22 cellular contexts compared by ENCODE assay signal in genomic region chr10:43252166-43252784, GRCh38. TPM values are rescaled to one million over a fixed set of nuclear protein-coding genes. Genes with fewer than 3 reads are reported as not detected.
DNase-seq lines count a peak whose midpoint lies in the region; ATAC-seq and TF ChIP-seq lines count a peak whose summit lies in the region.
"Had no signal": no experiment of that assay in that cellular context is flagged by ENCODE, and none has a peak within 500 bp of the region (broad histone marks: within the 10 kb centered on the region; RNA-seq: fewer than 3 reads in every experiment).

No MANE protein-coding gene starts in this region.

- no peak overlapping the region for H3K4me3 ChIP-seq in heart right ventricle
- no peak overlapping the region for H3K4me3 ChIP-seq in Peyer's patch
- no peak overlapping the region for H3K4me3 ChIP-seq in neural cell (ENCODE audit: low read length)
- H3K4me3 ChIP-seq in upper lobe of right lung: no peak overlapping the region
- H3K4me3 ChIP-seq: GM23248, prostate gland had no signal

- H3K79me2 ChIP-seq in neural cell (replicated peaks; ENCODE audit: insufficient read depth, low read length): no peaks in the 10 kb centered on the region

- no peak for TF ChIP-seq POLR2A in Peyer's patch (IDR thresholded peaks at IDR 0.05)

- H3K9me3 ChIP-seq in heart right ventricle (peaks cover 0 to 10% (median 0%) of the 10 kb centered on the region in 11 donors), Peyer's patch (no peaks in the 10 kb centered on the region), neural cell (ENCODE audit: low read length) (no peaks in the 10 kb centered on the region), upper lobe of right lung (no peaks in the 10 kb centered on the region)
- H3K9me3 ChIP-seq: prostate gland, SK-N-SH had no signal

- H3K4me1 ChIP-seq in heart right ventricle (peaks cover 0 to 19% (median 12%) of the 10 kb centered on the region in 9 donors), Peyer's patch (no peaks in the 10 kb centered on the region), upper lobe of right lung (peaks cover 7% of the 10 kb centered on the region)
- H3K4me1 ChIP-seq: prostate gland had no signal

- TF ChIP-seq RAD21 in neural cell (conservative IDR thresholded peaks at IDR 0.05): no peak

- H3K9ac ChIP-seq in neural cell (ENCODE audit: low read length): no peak overlapping the region
- H3K9ac ChIP-seq: GM23248, SK-N-SH had no signal

- H3K27ac ChIP-seq in heart right ventricle (no peak overlapping the region), Peyer's patch (no peak overlapping the region), neural cell (ENCODE audit: low read length) (peak overlapping the region; percentile 32), upper lobe of right lung (no peak overlapping the region)
- H3K27ac ChIP-seq: GM23248, prostate gland had no signal

- H3K27me3 ChIP-seq in heart right ventricle: peaks cover 0 to 5% (median 0%) of the 10 kb centered on the region in 7 donors
- H3K27me3 ChIP-seq in Peyer's patch: no peaks in the 10 kb centered on the region
- H3K27me3 ChIP-seq in neural cell (ENCODE audit: insufficient read depth, low read depth, low read length): no peaks in the 10 kb centered on the region
- H3K27me3 ChIP-seq in upper lobe of right lung: no peaks in the 10 kb centered on the region

- intact Hi-C loops in left cardiac atrium (cut with DNase I) (no loop called here), heart right ventricle (cut with DNase I) (no loop called here), upper lobe of right lung (cut with DNase I) (no loop called here)

- no peaks in the 10 kb centered on the region for H3F3A ChIP-seq in neural cell (ENCODE audit: insufficient read depth, low read length, poor library complexity, severe bottlenecking)

- TF ChIP-seq EP300 in neural cell (conservative IDR thresholded peaks at IDR 0.05; ENCODE audit: poor library complexity, severe bottlenecking): no peak

- no peak for ATAC-seq in left cardiac atrium
- no peak for ATAC-seq in heart right ventricle
- no peak for ATAC-seq in upper lobe of right lung
- no peak for ATAC-seq in HG03159 (IDR thresholded peaks at IDR 0.05; ENCODE audit: unreplicated experiment)
- ATAC-seq: activated CD4-positive, alpha-beta T cell treated with anti-CD3 and anti-CD28 coated beads for 36 hours had no signal

- H4K20me1 ChIP-seq in neural cell (ENCODE audit: insufficient read depth): no peaks in the 10 kb centered on the region

- H2AFZ ChIP-seq in neural cell (ENCODE audit: low read depth, low read length): no peak overlapping the region
- H2AFZ ChIP-seq: GM23248 had no signal

- no peak overlapping the region for H3K4me2 ChIP-seq in neural cell (ENCODE audit: low read length)
- H3K4me2 ChIP-seq: SK-N-SH had no signal

- H3K9me2 ChIP-seq in neural cell (ENCODE audit: insufficient read depth, low read length): no peaks in the 10 kb centered on the region
- H3K9me2 ChIP-seq: SK-N-SH had no signal

- 74 to 82% methylated on average over 9 of the region's 9 CpGs for WGBS in heart right ventricle, 2 donors

- DNase-seq in left cardiac atrium (peak; percentile 3), heart right ventricle (no peak), Peyer's patch (peak in 2 of 3 donors; percentile 27 to 43), upper lobe of right lung (peak; percentile 47), GM10266 (ENCODE audit: extremely low spot score) (no peak)
- DNase-seq: activated naive CD8-positive, alpha-beta T cell treated with anti-CD3 and anti-CD28 coated beads, Interleukin-2, amount 10 ng/mL, durations not matched to agents 7 days and 5 days; COR-L47; GM23248; hippocampal formation; mammary epithelial cell; NCI-H187 treated with DMSO at 0.1 percent for 48 hours; NCI-H446 treated with DMSO at 0.1 percent for 48 hours; NK-92 treated with Interleukin-12 subunit alpha and Interleukin-12 subunit beta, amount 100 ng/mL, for 24 hours; small intestine; T-helper 9 cell had no signal

- H3K36me3 ChIP-seq in heart right ventricle (no peaks in the 10 kb centered on the region), Peyer's patch (no peaks in the 10 kb centered on the region), neural cell (ENCODE audit: insufficient read depth, low read length) (no peaks in the 10 kb centered on the region), upper lobe of right lung (no peaks in the 10 kb centered on the region)
- H3K36me3 ChIP-seq: prostate gland had no signal

- TF ChIP-seq CTCF in heart right ventricle (IDR thresholded peaks at IDR 0.05) (no peak), Peyer's patch (IDR thresholded peaks at IDR 0.05) (no peak), neural cell (IDR thresholded peaks at IDR 0.05; ENCODE audit: poor library complexity, severe bottlenecking) (no peak), upper lobe of right lung (IDR thresholded peaks at IDR 0.05) (no peak), GM10266 (IDR thresholded peaks at IDR 0.05; ENCODE audit: control insufficient read depth, insufficient read depth, low read depth, missing control alignments) (no peak)

TF ChIP-seq in neural cell, 6 proteins besides CTCF, POLR2A, EP300 and RAD21:
- TF ChIP-seq EZH2 (IDR thresholded peaks at IDR 0.05; ENCODE audit: borderline replicate concordance, insufficient read depth, low read length, poor library complexity, severe bottlenecking) (no peak), TAF1 (IDR thresholded peaks at IDR 0.05; ENCODE audit: low read depth) (no peak), POLR2AphosphoS5 (IDR thresholded peaks at IDR 0.05) (no peak), REST (IDR thresholded peaks at IDR 0.05; ENCODE audit: borderline replicate concordance) (no peak), SMC3 (conservative IDR thresholded peaks at IDR 0.05; ENCODE audit: poor library complexity) (no peak), MXI1 (conservative IDR thresholded peaks at IDR 0.05; ENCODE audit: poor library complexity, severe bottlenecking) (no peak)
TF ChIP-seq in neural cell: peak in this region for 0.

RNA-seq across cellular contexts. Expression of gene RASGEF1A, which starts 14.6 kb away (rescaled TPM):
- 1 to 10 TPM; 1.4 to 2.0 TPM for total RNA-seq in left cardiac atrium
- total RNA-seq in heart right ventricle: 1 to 10 TPM in 7 of 10 donors, under 1 TPM in 3; 0.63 to 2.4 (median 1.4) TPM
- under 1 TPM; 0.16 to 0.44 TPM for polyA plus RNA-seq in heart right ventricle
- total RNA-seq in Peyer's patch: 1 to 10 TPM in 1 of 4 donors, not detected in 3; 3.0 TPM
- polyA plus RNA-seq in neural cell: 8.7 and 10.5 TPM in 2 replicates
- polyA minus RNA-seq in neural cell: 11.5 and 13.6 TPM in 2 replicates
- 2.6 TPM for total RNA-seq in upper lobe of right lung
- total RNA-seq: Daoy, HT1080 had no signal
- polyA plus RNA-seq: GM23248, SK-N-SH had no signal

Comparison
In these comparisons a context has a peak if more than half of its experiments do, and no peak if none do; other contexts are left out.
1. DNase-seq: peak in left cardiac atrium (single experiment), Peyer's patch (2 of 3) and upper lobe of right lung (single experiment); none in heart right ventricle (0 of 2) and GM10266 (single experiment).